In the genomic region with DNA sequence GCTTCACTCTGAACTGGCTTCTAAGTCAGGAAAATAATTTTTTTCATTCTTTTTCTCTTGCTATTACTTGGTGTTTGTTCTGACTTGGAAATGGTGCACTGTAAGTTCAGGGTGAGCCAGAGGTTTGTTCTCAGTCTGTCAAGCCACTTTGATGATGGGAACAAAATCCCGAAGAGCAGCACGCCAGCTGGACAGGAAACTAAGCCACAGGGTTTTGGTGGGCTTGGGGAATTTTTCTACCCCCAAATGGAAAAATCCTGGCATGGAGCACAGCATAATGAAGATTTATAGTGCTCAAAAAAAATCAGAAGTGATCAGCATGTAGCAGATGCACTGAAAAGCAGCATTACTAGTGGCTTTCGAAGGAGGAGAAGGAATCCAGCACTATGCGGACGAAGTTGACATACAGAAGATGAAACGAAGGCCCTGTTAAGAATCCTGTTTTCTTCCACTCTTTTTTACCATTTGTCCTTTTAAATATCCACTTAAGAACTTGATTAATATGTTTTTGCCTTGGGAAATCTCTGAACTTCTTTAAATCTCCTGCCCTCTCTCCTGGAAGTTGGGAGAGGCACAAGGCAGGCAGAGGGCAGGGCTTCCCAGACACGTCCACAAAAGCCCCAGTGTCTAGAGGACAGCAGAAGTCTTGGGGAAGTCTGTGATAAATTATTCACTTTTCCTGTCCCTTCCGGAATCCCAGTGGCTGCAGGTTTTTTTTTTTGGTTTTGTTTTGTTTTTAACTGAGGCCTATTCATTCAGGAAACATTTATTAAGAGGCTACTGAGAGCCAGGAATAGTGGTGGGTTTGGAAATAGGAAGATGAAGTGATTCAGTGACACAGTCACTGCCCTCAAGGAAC, we compare ENCODE assay signal across 16 cellular contexts.
DNase-seq lines count a peak whose midpoint lies in the region; ATAC-seq, FAIRE-seq and TF ChIP-seq lines count a peak whose summit lies in the region.
"Had no signal": no experiment of that assay in that cellular context is flagged by ENCODE, and none has a peak within 500 bp of the region (broad histone marks: within the 10 kb centered on the region; RNA-seq: fewer than 3 reads in every experiment).

No MANE protein-coding gene starts in this region.

- intact Hi-C loops in HepG2 (cut with micrococcal nuclease; ENCODE audit: unreplicated experiment), result no loop called here
- intact Hi-C loops in left lung (cut with DNase I), result no loop called here
- intact Hi-C loops in sciatic nerve (cut with DNase I), result no loop called here

- peaks cover 12% of the 10 kb centered on the region for H3K36me3 Mint-ChIP-seq in activated naive CD8-positive, alpha-beta T cell treated with anti-CD3 and anti-CD28 coated beads for 36 hours

- no peak for TF ChIP-seq CTCF in liver (IDR thresholded peaks at IDR 0.05; ENCODE audit: low read depth, low read length, missing input control)
- no peak for TF ChIP-seq CTCF in HepG2 (CRISPR knock-in tag; IDR thresholded peaks at IDR 0.05)
- TF ChIP-seq CTCF in left lung (IDR thresholded peaks at IDR 0.05), result no peak

- H3K4me2 ChIP-seq in HepG2 (ENCODE audit: low read depth, low read length), result no peak overlapping the region

- no peak overlapping the region for H3K9ac ChIP-seq in liver (ENCODE audit: low read depth in 1 of 2, low read length in 2 of 2)
- no peak overlapping the region for H3K9ac ChIP-seq in HepG2 (ENCODE audit: insufficient read depth, low read depth, low read length)

- in situ Hi-C loops in HepG2 (cut with HindIII; ENCODE audit: extremely low pct_ligation_motif_present, low pct_unique_long_range_greater_than_20kb), result no loop called here

- H3K27me3 ChIP-seq in liver (ENCODE audit: control insufficient read depth in 4 of 4, insufficient read depth in 4 of 4, low read length in 3 of 4), result no peaks in the 10 kb centered on the region
- H3K27me3 ChIP-seq in HepG2 (ENCODE audit: control insufficient read depth in 1 of 2, insufficient read depth in 2 of 2, low read length in 2 of 2), result no peaks in the 10 kb centered on the region
- H3K27me3 ChIP-seq in left lung, result no peaks in the 10 kb centered on the region
- H3K27me3 ChIP-seq: neutrophil had no signal

- no peaks in the 10 kb centered on the region for H3K9me3 Mint-ChIP-seq in activated naive CD8-positive, alpha-beta T cell treated with anti-CD3 and anti-CD28 coated beads for 36 hours
- H3K9me3 Mint-ChIP-seq: activated T-helper 1 cell treated with anti-CD3 and anti-CD28 coated beads, Interleukin-12 subunit alpha, Interleukin-12 subunit beta, Interleukin-2, Interleukin-4 antibody, amounts not matched to agents 30 ng/mL and 10 ng/mL and 1 ng/mL, durations not matched to agents 14 hours and 24 hours and 36 hours; immature natural killer cell had no signal

- POLR2A ChIA-PET in HepG2 (lab: Yijun Ruan, JAX), result no interaction called here

- no peaks in the 10 kb centered on the region for H3K9me3 ChIP-seq in liver (ENCODE audit: control insufficient read depth in 4 of 4, low read length in 3 of 4)
- H3K9me3 ChIP-seq in HepG2 (ENCODE audit: low read length), result no peaks in the 10 kb centered on the region
- peaks cover 0 to 5% of the 10 kb centered on the region in 2 donors for H3K9me3 ChIP-seq in left lung
- H3K9me3 ChIP-seq: neutrophil had no signal

- CTCF ChIA-PET in HepG2 (lab: Yijun Ruan, JAX; ENCODE audit: low intra/inter-chr PET ratio, low total read pairs), result no interaction called here

- no peaks in the 10 kb centered on the region for H3K4me1 ChIP-seq in liver (ENCODE audit: control insufficient read depth in 4 of 4, insufficient read depth in 4 of 4, low read length in 3 of 4)
- H3K4me1 ChIP-seq in HepG2 (ENCODE audit: insufficient read depth, low read length), result no peaks in the 10 kb centered on the region
- H3K4me1 ChIP-seq in left lung, result peaks cover 8 to 10% of the 10 kb centered on the region in 2 donors

- TF ChIP-seq POLR2A in HepG2 (IDR thresholded peaks at IDR 0.05; ENCODE audit: insufficient read depth in 1 of 2, low read depth in 2 of 2, low read length in 2 of 2), result no peak

- no peaks in the 10 kb centered on the region for H4K20me1 ChIP-seq in HepG2 (ENCODE audit: insufficient read depth, low read length)

- H3K36me3 ChIP-seq in liver (ENCODE audit: control insufficient read depth in 4 of 4, insufficient read depth in 3 of 4, low read depth in 1 of 4, low read length in 3 of 4) (no peaks in the 10 kb centered on the region), HepG2 (replicated peaks in 1 of 2; ENCODE audit: control insufficient read depth in 1 of 2, insufficient read depth in 2 of 2, low read length in 2 of 2) (no peaks in the 10 kb centered on the region; a peak in 1 of 5 replicates), left lung (peaks cover 0 to 2% of the 10 kb centered on the region in 2 donors)

- WGBS in liver, result 81% methylated on average over 8 of the region's 8 CpGs
- WGBS in HepG2 (ENCODE audit: low lambda C conversion rate), result 94% methylated on average over 8 of the region's 8 CpGs

- no peak for TF ChIP-seq RAD21 in liver (IDR thresholded peaks at IDR 0.05)
- TF ChIP-seq RAD21 in HepG2 (CRISPR knock-in tag; IDR thresholded peaks at IDR 0.05), result no peak

- no peak for FAIRE-seq in HepG2 (lab: Jason Lieb, UNC)
- FAIRE-seq: A204.1 had no signal

- no peak overlapping the region for H2AFZ ChIP-seq in HepG2 (ENCODE audit: low read length)

- no peak for DNase-seq in HepG2 (ENCODE audit: low spot score)
- DNase-seq in left lung, result no peak
- DNase-seq in sciatic nerve (ENCODE audit: low spot score), result no peak
- DNase-seq in activated naive CD8-positive, alpha-beta T cell treated with anti-CD3 and anti-CD28 coated beads for 36 hours, result no peak
- DNase-seq in NCI-H128 (lab: John Stamatoyannopoulos, UW; ENCODE audit: unreplicated experiment), result no peak
- no peak for DNase-seq in activated T-cell treated with anti-CD3 and anti-CD28 coated beads, Interleukin-2, amount 50 U/mL, for 1 hour
- no peak for DNase-seq in DMS79 (lab: John Stamatoyannopoulos, UW)
- DNase-seq: activated CD4-positive, CD25-positive, alpha-beta regulatory T cell treated with anti-CD3 and anti-CD28 coated beads, Interleukin-2, amount 50 U/mL, for 72 hours; immature natural killer cell; Karpas-422; NCI-H187 treated with DMSO at 0.1 percent for 48 hours; NCI-H82 had no signal

- no peaks in the 10 kb centered on the region for H3K4me1 Mint-ChIP-seq in activated naive CD8-positive, alpha-beta T cell treated with anti-CD3 and anti-CD28 coated beads for 36 hours
- H3K4me1 Mint-ChIP-seq: immature natural killer cell had no signal

- no peak overlapping the region for H3K4me3 ChIP-seq in liver (ENCODE audit: low read depth in 1 of 3, low read length in 3 of 3)
- no peak overlapping the region for H3K4me3 ChIP-seq in HepG2 (replicated peaks in 1 of 3; ENCODE audit: insufficient read depth in 1 of 3, low read depth in 2 of 3, low read length in 3 of 3)
- H3K4me3 ChIP-seq in left lung, result no peak overlapping the region

- H3K27ac ChIP-seq in liver (ENCODE audit: low read depth in 1 of 2, low read length in 2 of 2) (peak overlapping the region in 1 of 2 donors; percentile 16), HepG2 (ENCODE audit: extremely low read length, insufficient read depth, low read length) (no peak overlapping the region), left lung (peak overlapping the region; percentile 25 to 81)
- H3K27ac ChIP-seq: neutrophil had no signal

- H3K79me2 ChIP-seq in HepG2 (ENCODE audit: insufficient read depth, low read length), result no peaks in the 10 kb centered on the region

- no peak overlapping the region for H3K27ac Mint-ChIP-seq in activated naive CD8-positive, alpha-beta T cell treated with anti-CD3 and anti-CD28 coated beads for 36 hours
- H3K27ac Mint-ChIP-seq: activated T-helper 1 cell treated with anti-CD3 and anti-CD28 coated beads, Interleukin-12 subunit alpha, Interleukin-12 subunit beta, Interleukin-2, Interleukin-4 antibody, amounts not matched to agents 30 ng/mL and 10 ng/mL and 1 ng/mL, durations not matched to agents 14 hours and 24 hours and 36 hours; immature natural killer cell had no signal

- no peak overlapping the region for H3K4me3 Mint-ChIP-seq in activated naive CD8-positive, alpha-beta T cell treated with anti-CD3 and anti-CD28 coated beads for 36 hours
- H3K4me3 Mint-ChIP-seq: activated T-helper 1 cell treated with anti-CD3 and anti-CD28 coated beads, Interleukin-12 subunit alpha, Interleukin-12 subunit beta, Interleukin-2, Interleukin-4 antibody, amounts not matched to agents 30 ng/mL and 10 ng/mL and 1 ng/mL, durations not matched to agents 14 hours and 24 hours and 36 hours; immature natural killer cell had no signal

- no TSS peak for BruUV-seq in HepG2 (replicated peaks; lab: Mats Ljungman, UMichigan)

- ATAC-seq in HepG2 (no peak), left lung (peak; percentile 62), sciatic nerve (peak; percentile 72)

- no peaks in the 10 kb centered on the region for H3K27me3 Mint-ChIP-seq in activated naive CD8-positive, alpha-beta T cell treated with anti-CD3 and anti-CD28 coated beads for 36 hours

- TF ChIP-seq EP300 in HepG2 (IDR thresholded peaks at IDR 0.05; ENCODE audit: low read depth in 2 of 2, low read length in 2 of 2) (no peak), HepG2 (CRISPR knock-in tag; IDR thresholded peaks at IDR 0.05; ENCODE audit: borderline replicate concordance) (no peak)

TF ChIP-seq in liver, 16 proteins besides CTCF, POLR2A, EP300 and RAD21 (continues in another document):
- TF ChIP-seq TAF1 (conservative IDR thresholded peaks at IDR 0.05), result no peak
- TF ChIP-seq NR2F2 (IDR thresholded peaks at IDR 0.05), result peak; percentile 4
- TF ChIP-seq RXRA (IDR thresholded peaks at IDR 0.05), result no peak
- TF ChIP-seq, protein P1, sequence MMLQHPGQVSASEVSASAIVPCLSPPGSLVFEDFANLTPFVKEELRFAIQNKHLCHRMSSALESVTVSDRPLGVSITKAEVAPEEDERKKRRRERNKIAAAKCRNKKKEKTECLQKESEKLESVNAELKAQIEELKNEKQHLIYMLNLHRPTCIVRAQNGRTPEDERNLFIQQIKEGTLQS (IDR thresholded peaks at IDR 0.05), result no peak

TF ChIP-seq in HepG2, 621 proteins besides CTCF, POLR2A, EP300 and RAD21 (continues in another document):
- TF ChIP-seq RBM39 (IDR thresholded peaks at IDR 0.05; ENCODE audit: low read depth, low read length, poor library complexity, severe bottlenecking), result no peak
- TF ChIP-seq, protein P2, sequence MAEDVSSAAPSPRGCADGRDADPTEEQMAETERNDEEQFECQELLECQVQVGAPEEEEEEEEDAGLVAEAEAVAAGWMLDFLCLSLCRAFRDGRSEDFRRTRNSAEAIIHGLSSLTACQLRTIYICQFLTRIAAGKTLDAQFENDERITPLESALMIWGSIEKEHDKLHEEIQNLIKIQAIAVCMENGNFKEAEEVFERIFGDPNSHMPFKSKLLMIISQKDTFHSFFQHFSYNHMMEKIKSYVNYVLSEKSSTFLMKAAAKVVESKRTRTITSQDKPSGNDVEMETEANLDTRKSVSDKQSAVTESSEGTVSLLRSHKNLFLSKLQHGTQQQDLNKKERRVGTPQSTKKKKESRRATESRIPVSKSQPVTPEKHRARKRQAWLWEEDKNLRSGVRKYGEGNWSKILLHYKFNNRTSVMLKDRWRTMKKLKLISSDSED (CRISPR knock-in tag; IDR thresholded peaks at IDR 0.05), result no peak
